Comparison of ENCODE assay signal across 23 cellular contexts in the genomic region with DNA sequence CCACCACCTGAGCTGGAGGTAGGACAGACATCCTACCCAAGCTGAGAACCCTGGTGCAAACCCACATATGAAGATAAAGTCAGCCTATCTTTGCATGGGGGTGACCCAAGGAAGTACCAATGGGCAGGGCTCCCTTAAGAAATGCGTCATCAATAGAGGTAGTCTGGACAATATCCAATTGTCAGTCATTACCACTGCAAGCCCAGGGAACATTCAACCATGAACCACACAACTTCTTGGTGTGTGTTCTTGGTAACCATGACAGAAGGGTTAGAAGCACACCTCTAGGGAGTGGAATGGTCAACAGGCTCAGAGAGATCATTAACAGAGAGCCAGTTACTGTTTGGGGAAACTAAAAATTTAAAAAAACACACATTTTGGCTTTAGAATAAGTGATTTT. TPM values are rescaled to one million over a fixed set of nuclear protein-coding genes. Genes with fewer than 3 reads are reported as not detected.
A peak's percentile ranks its signal among the peaks of the same experiment; 100 is the strongest.
DNase-seq lines count a peak whose midpoint lies in the region; ATAC-seq, FAIRE-seq and TF ChIP-seq lines count a peak whose summit lies in the region.
"Had no signal": no experiment of that assay in that cellular context is flagged by ENCODE, and none has a peak within 500 bp of the region (broad histone marks: within the 10 kb centered on the region; RNA-seq: fewer than 3 reads in every experiment).

No MANE protein-coding gene starts in this region.

- DNase-seq in bronchial epithelial cell (ENCODE audit: low read depth), result no peak
- DNase-seq in glomerular visceral epithelial cell (ENCODE audit: extremely low spot score), result peak; percentile 65
- DNase-seq in kidney glomerular epithelial cell (lab: John Stamatoyannopoulos, UW), result peak; percentile 39
- peak; percentile 92 for DNase-seq in renal cortical epithelial cell (ENCODE audit: low read depth)
- DNase-seq in posterior vena cava (ENCODE audit: low spot score), result no peak
- no peak for DNase-seq in BE2C
- DNase-seq in Right ventricle myocardium inferior (ENCODE audit: missing footprints), result no peak
- DNase-seq in kidney, result no peak
- DNase-seq: CD4-positive, alpha-beta T cell; CD8-positive, alpha-beta memory T cell; DMS 273 treated with DMSO at 0.1 percent for 48 hours; DMS79; EL; GDM1; H9 had no signal

- H3K9me3 ChIP-seq in BE2C (no peaks in the 10 kb centered on the region), kidney (ENCODE audit: control insufficient read depth in 1 of 2, low read length in 2 of 2) (no peaks in the 10 kb centered on the region)
- H3K9me3 ChIP-seq: BLaER1 treated with 17β-estradiol and CSF1 and Interleukin-3, amounts not matched to agents 10 nM and 100 nM had no signal

- no peak overlapping the region for H3K4me3 ChIP-seq in bronchial epithelial cell (ENCODE audit: low read depth, low read length)
- H3K4me3 ChIP-seq in BE2C (ENCODE audit: low read depth, low read length), result no peak overlapping the region
- no peak overlapping the region for H3K4me3 ChIP-seq in kidney (ENCODE audit: low read length in 2 of 2)
- H3K4me3 ChIP-seq: BLaER1 treated with 17β-estradiol and CSF1 and Interleukin-3, amounts not matched to agents 10 nM and 100 nM; GM12878; GM23338 had no signal

- H3K36me3 ChIP-seq in bronchial epithelial cell (ENCODE audit: control insufficient read depth, insufficient read depth, low read length) (no peaks in the 10 kb centered on the region), BE2C (no peaks in the 10 kb centered on the region), kidney (ENCODE audit: control insufficient read depth in 1 of 2, insufficient read depth in 2 of 2, low read length in 2 of 2) (no peaks in the 10 kb centered on the region)
- H3K36me3 ChIP-seq: BLaER1 treated with 17β-estradiol and CSF1 and Interleukin-3, amounts not matched to agents 10 nM and 100 nM had no signal

- H3K27me3 ChIP-seq in bronchial epithelial cell (ENCODE audit: control insufficient read depth, insufficient read depth, low read length) (no peaks in the 10 kb centered on the region), BE2C (peaks cover 13% of the 10 kb centered on the region)

- no peaks in the 10 kb centered on the region for H3K4me1 ChIP-seq in BE2C
- H3K4me1 ChIP-seq in kidney (ENCODE audit: control insufficient read depth in 1 of 2, insufficient read depth in 1 of 2, low read depth in 1 of 2, low read length in 2 of 2), result peaks cover 0 to 4% of the 10 kb centered on the region in 2 donors

- peak; percentile 23 for FAIRE-seq in bronchial epithelial cell (lab: Jason Lieb, UNC)
- no peak for FAIRE-seq in kidney (lab: Jason Lieb, UNC)
- FAIRE-seq: A204.1, D721Med, GM12878 had no signal

- intact Hi-C loops in posterior vena cava (cut with DNase I), result no loop called here
- intact Hi-C loops in Right ventricle myocardium inferior (cut with DNase I), result no loop called here
- intact Hi-C loops in kidney (cut with DNase I), result no loop called here

- TF ChIP-seq CTCF in bronchial epithelial cell (IDR thresholded peaks at IDR 0.05; ENCODE audit: insufficient read depth, low read length, severe bottlenecking) (no peak), BE2C (IDR thresholded peaks at IDR 0.05; ENCODE audit: low read depth, low read length) (no peak), kidney (IDR thresholded peaks at IDR 0.05; ENCODE audit: borderline replicate concordance, extremely low read depth, insufficient read depth) (no peak)

- no peak for ATAC-seq in Right ventricle myocardium inferior
- ATAC-seq: GM12878, GM23338, HCT116 had no signal

- H3K9ac ChIP-seq in kidney (ENCODE audit: low read length in 2 of 2), result no peak overlapping the region
- H3K9ac ChIP-seq: BLaER1 treated with 17β-estradiol and CSF1 and Interleukin-3, amounts not matched to agents 10 nM and 100 nM had no signal

- H3K27ac ChIP-seq in kidney (ENCODE audit: low read depth in 2 of 2, low read length in 2 of 2), result no peak overlapping the region
- H3K27ac ChIP-seq: 22Rv1; BLaER1 treated with 17β-estradiol and CSF1 and Interleukin-3, amounts not matched to agents 10 nM and 100 nM had no signal

RNA-seq across cellular contexts. Expression of a gene that starts 34.7 kb away (rescaled TPM):
- total RNA-seq in bronchial epithelial cell (62.1 and 72.9 TPM in 2 replicates), renal cortical epithelial cell (84.4 and 92.7 TPM in 2 replicates), posterior vena cava (10 to 100 TPM; 85.3 to 91.7 TPM), Right ventricle myocardium inferior (34.9 TPM), kidney (125 TPM)
- 1.2 TPM for polyA plus RNA-seq in BE2C (2012; ENCODE audit: insufficient read depth, insufficient read length, low read depth)
- polyA plus RNA-seq in kidney (ENCODE audit: insufficient read depth, low read depth, low replicate concordance), result 14.0 TPM
- polyA plus RNA-seq: CD14-positive monocyte had no signal

Comparison
In these comparisons a context has a peak if more than half of its experiments do, and no peak if none do; other contexts are left out.
1. DNase-seq: peak in glomerular visceral epithelial cell (single experiment), kidney glomerular epithelial cell (single experiment) and renal cortical epithelial cell (single experiment); none in bronchial epithelial cell (single experiment), posterior vena cava (single experiment), BE2C (single experiment), Right ventricle myocardium inferior (single experiment) and kidney (single experiment).